10 cellular contexts compared by ENCODE assay signal in the genomic region with DNA sequence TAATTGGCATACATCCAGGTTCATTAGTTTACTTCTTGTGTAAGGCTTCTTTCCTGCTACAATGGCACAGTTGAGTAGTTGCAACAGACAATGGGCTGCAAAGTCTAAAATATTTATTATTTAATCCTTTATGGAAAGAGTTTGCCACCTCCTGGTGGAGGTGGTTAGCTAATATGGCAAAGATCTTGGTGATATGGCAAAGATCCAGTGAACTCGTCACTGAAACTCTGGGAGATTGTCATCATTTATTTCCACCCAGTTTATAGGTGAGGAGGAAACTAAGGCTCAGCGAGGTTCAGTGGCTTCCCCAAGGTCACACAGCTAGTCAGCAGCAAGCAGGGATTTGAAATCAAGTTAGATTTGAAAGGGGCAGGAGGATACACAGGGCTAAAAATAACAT. TPM values are rescaled to one million over a fixed set of nuclear protein-coding genes. Genes with fewer than 3 reads are reported as not detected.
DNase-seq lines count a peak whose midpoint lies in the region; ATAC-seq and TF ChIP-seq lines count a peak whose summit lies in the region.
"Had no signal": no experiment of that assay in that cellular context is flagged by ENCODE, and none has a peak within 500 bp of the region (broad histone marks: within the 10 kb centered on the region; RNA-seq: fewer than 3 reads in every experiment).

No MANE protein-coding gene starts in this region.

- TF ChIP-seq CTCF in spleen (IDR thresholded peaks at IDR 0.05 in 8 of 11, conservative IDR thresholded peaks at IDR 0.05 in 3 of 11): peak; percentile 30 to 58 (median 47)

- H3K9me3 ChIP-seq in spleen: no peaks in the 10 kb centered on the region
- H3K9me3 ChIP-seq: BE2C had no signal

- no peak overlapping the region for H3K4me3 ChIP-seq in spleen

- no peak overlapping the region for H3K27ac Mint-ChIP-seq in activated naive CD4-positive, alpha-beta T cell treated with anti-CD3 and anti-CD28 coated beads, Interleukin-2, amount 50 U/mL, for 72 hours

- H3K27me3 ChIP-seq in spleen (replicated peaks in 1 of 7): peaks cover 0 to 4% (median 0%) of the 10 kb centered on the region in 7 donors
- H3K27me3 ChIP-seq: BE2C had no signal

- H3K36me3 ChIP-seq in spleen: no peaks in the 10 kb centered on the region
- H3K36me3 ChIP-seq: BE2C had no signal

- WGBS in spleen, 5 donors: 8 to 29% (median 8%) methylated on average over 2 of the region's 2 CpGs

- H3K36me3 Mint-ChIP-seq in activated naive CD4-positive, alpha-beta T cell treated with anti-CD3 and anti-CD28 coated beads, Interleukin-2, amount 50 U/mL, for 72 hours: no peaks in the 10 kb centered on the region

- intact Hi-C loops in spleen (cut with DNase I; ENCODE audit: low total_unique reads): loop anchor here (5.0 kb wide), 1 partner anchor 60 kb away; no protein-coding TSS in a partner anchor

- DNase-seq in activated CD4-positive, alpha-beta T cell treated with anti-CD3 and anti-CD28 coated beads for 4 hours: peak; percentile 33 to 41
- DNase-seq in activated CD4-positive, alpha-beta T cell treated with anti-CD3 and anti-CD28 coated beads, Interleukin-2, amount 50 U/mL, for 48 hours: no peak
- DNase-seq in RKO (ENCODE audit: low spot score) (peak; percentile 30), fibroblast of gingiva (ENCODE audit: low read depth) (peak; percentile 55), spleen (no peak), NCI-H1092 treated with DMSO at 0.1 percent for 48 hours (lab: John Stamatoyannopoulos, UW) (no peak)
- no peak for DNase-seq in activated naive CD4-positive, alpha-beta T cell treated with anti-CD3 and anti-CD28 coated beads, Interleukin-2, amount 50 U/mL, for 72 hours (ENCODE audit: low spot score in 2 of 2)
- DNase-seq: BE2C, NCI-H2029 treated with DMSO at 0.1 percent for 48 hours had no signal

- no peaks in the 10 kb centered on the region for H3K9me3 Mint-ChIP-seq in activated naive CD4-positive, alpha-beta T cell treated with anti-CD3 and anti-CD28 coated beads, Interleukin-2, amount 50 U/mL, for 72 hours

- TF ChIP-seq POLR2A in spleen (IDR thresholded peaks at IDR 0.05): no peak

- no peak for ATAC-seq in activated naive CD4-positive, alpha-beta T cell treated with anti-CD3 and anti-CD28 coated beads, Interleukin-2, amount 50 U/mL, for 72 hours
- no peak for ATAC-seq in HG02623 (IDR thresholded peaks at IDR 0.05; ENCODE audit: unreplicated experiment)

- no peak overlapping the region for H3K27ac ChIP-seq in spleen

- peaks cover 0 to 28% (median 16%) of the 10 kb centered on the region in 6 donors for H3K4me1 ChIP-seq in spleen
- H3K4me1 ChIP-seq: BE2C had no signal

RNA-seq across cellular contexts. Expression of a gene that starts 16.1 kb away (rescaled TPM):
- total RNA-seq in spleen: 10 to 100 TPM; 13.6 to 19.7 (median 16.4) TPM
- 1 to 10 TPM; 2.7 to 6.2 (median 2.9) TPM for polyA plus RNA-seq in spleen
- total RNA-seq in activated naive CD4-positive, alpha-beta T cell treated with anti-CD3 and anti-CD28 coated beads, Interleukin-2, amount 50 U/mL, for 72 hours: 10 to 100 TPM; 27.3 to 41.7 TPM

Comparison
In these comparisons a context has a peak if more than half of its experiments do, and no peak if none do; other contexts are left out.
1. DNase-seq: peak in activated CD4-positive, alpha-beta T cell treated with anti-CD3 and anti-CD28 coated beads for 4 hours (2 of 2), RKO (single experiment) and fibroblast of gingiva (single experiment); none in activated CD4-positive, alpha-beta T cell treated with anti-CD3 and anti-CD28 coated beads, Interleukin-2, amount 50 U/mL, for 48 hours (0 of 2), spleen (single experiment), NCI-H1092 treated with DMSO at 0.1 percent for 48 hours (single experiment) and activated naive CD4-positive, alpha-beta T cell treated with anti-CD3 and anti-CD28 coated beads, Interleukin-2, amount 50 U/mL, for 72 hours (0 of 2).